38 cellular contexts compared by ENCODE assay signal in genomic region chr16:66891797-66892196, GRCh38. TPM values are rescaled to one million over a fixed set of nuclear protein-coding genes. Genes with fewer than 3 reads are reported as not detected.
"Had no signal": no experiment of that assay in that cellular context is flagged by ENCODE, and none has a peak within 500 bp of the region (broad histone marks: within the 10 kb centered on the region; RNA-seq: fewer than 3 reads in every experiment).

No MANE protein-coding gene starts in this region.

- ATAC-seq: activated CD8-positive, alpha-beta T cell treated with anti-CD3 and anti-CD28 coated beads for 36 hours; activated naive CD4-positive, alpha-beta T cell treated with anti-CD3 and anti-CD28 coated beads, Interleukin-2, amount 50 U/mL, for 72 hours; activated T-cell treated with anti-CD3 and anti-CD28 coated beads, Interleukin-2, amount 50 U/mL, for 4 hours; activated T-cell treated with anti-CD3 and anti-CD28 coated beads, Interleukin-2, amount 50 U/mL, for 72 hours; activated T-helper 17 cell treated with anti-CD3 and anti-CD28 coated beads, Interleukin-2, amount 50 U/mL, for 72 hours; body of pancreas had no signal

- DNase-seq: activated B cell treated with CpG ODN at 0.5 μM for 24 hours; activated CD4-positive, alpha-beta memory T cell treated with anti-CD3 and anti-CD28 coated beads for 36 hours; activated CD4-positive, alpha-beta T cell treated with anti-CD3 and anti-CD28 coated beads for 4 hours; activated CD4-positive, alpha-beta T cell treated with anti-CD3 and anti-CD28 coated beads, Interleukin-2, amount 10 ng/mL, durations not matched to agents 24 days and 14 days; activated CD4-positive, alpha-beta T cell treated with anti-CD3 and anti-CD28 coated beads, Interleukin-2, amount 50 U/mL, for 1 hour; activated CD4-positive, alpha-beta T cell treated with anti-CD3 and anti-CD28 coated beads, Interleukin-2, amount 50 U/mL, for 4 hours; activated CD4-positive, CD25-positive, alpha-beta regulatory T cell treated with anti-CD3 and anti-CD28 coated beads, Interleukin-2, amount 50 U/mL, for 72 hours; activated CD8-positive, alpha-beta memory T cell treated with anti-CD3 and anti-CD28 coated beads, Interleukin-2, amount 50 U/mL, for 4 hours; activated CD8-positive, alpha-beta T cell treated with anti-CD3 and anti-CD28 coated beads for 36 hours; activated effector memory CD4-positive, alpha-beta T cell treated with anti-CD3 and anti-CD28 coated beads, Interleukin-2, amount 50 U/mL, for 16 hours; activated gamma-delta T cell treated with Interleukin-2 at 50 U/mL for 16 hours; activated naive CD4-positive, alpha-beta T cell; activated naive CD4-positive, alpha-beta T cell treated with anti-CD3 and anti-CD28 coated beads for 36 hours; activated naive CD4-positive, alpha-beta T cell treated with anti-CD3 and anti-CD28 coated beads, Interleukin-2, amount 50 U/mL, for 16 hours; activated naive CD8-positive, alpha-beta T cell treated with anti-CD3 and anti-CD28 coated beads for 36 hours; activated T-cell treated with anti-CD3 and anti-CD28 coated beads for 4 hours; activated T-cell treated with anti-CD3 and anti-CD28 coated beads, Interleukin-2, amount 50 U/mL, for 1 hour; activated T-cell treated with anti-CD3 and anti-CD28 coated beads, Interleukin-2, amount 50 U/mL, for 4 hours; activated T-cell treated with anti-CD3 and anti-CD28 coated beads, Interleukin-2, amount 50 U/mL, for 72 hours; adrenal gland; amniotic stem cell; body of pancreas; brain microvascular endothelial cell; central memory CD4-positive, alpha-beta T cell; cerebellar nuclear complex; T-helper 1 cell; T-helper 2 cell; T-helper 9 cell had no signal

- H3K9me3 ChIP-seq: adrenal gland, body of pancreas, breast epithelium had no signal

- H3K27me3 ChIP-seq: adrenal gland, body of pancreas, brain microvascular endothelial cell, breast epithelium had no signal

- H3K36me3 ChIP-seq: adrenal gland, brain microvascular endothelial cell, breast epithelium had no signal

- H3K4me1 ChIP-seq: body of pancreas had no signal

- H3K27ac ChIP-seq: adrenal gland, body of pancreas, brain microvascular endothelial cell, breast epithelium, VCaP had no signal

- H3K4me3 ChIP-seq: adrenal gland, body of pancreas, breast epithelium had no signal

- FAIRE-seq: astrocyte, TTC549 had no signal

RNA-seq across cellular contexts. Expression of gene CDH16, which starts 26.9 kb away (rescaled TPM):
- total RNA-seq: activated B cell treated with CpG ODN at 0.5 μM for 24 hours; activated CD4-positive, alpha-beta memory T cell treated with anti-CD3 and anti-CD28 coated beads for 36 hours; activated CD4-positive, alpha-beta T cell treated with anti-CD3 and anti-CD28 coated beads, Interleukin-2, amount 10 ng/mL, durations not matched to agents 24 days and 14 days; activated CD8-positive, alpha-beta memory T cell treated with anti-CD3 and anti-CD28 coated beads for 36 hours; activated CD8-positive, alpha-beta T cell treated with anti-CD3 and anti-CD28 coated beads for 36 hours; activated naive CD4-positive, alpha-beta T cell treated with anti-CD3 and anti-CD28 coated beads for 36 hours; activated naive CD4-positive, alpha-beta T cell treated with anti-CD3 and anti-CD28 coated beads, Interleukin-2, amount 50 U/mL, for 72 hours; activated naive CD8-positive, alpha-beta T cell treated with anti-CD3 and anti-CD28 coated beads for 36 hours; activated T-cell treated with anti-CD3 and anti-CD28 coated beads, Interleukin-2, amount 50 U/mL, for 4 hours; activated T-cell treated with anti-CD3 and anti-CD28 coated beads, Interleukin-2, amount 50 U/mL, for 72 hours; activated T-helper 1 cell treated with anti-CD3 and anti-CD28 coated beads, Interleukin-12 subunit alpha, Interleukin-12 subunit beta, Interleukin-2, Interleukin-4 antibody, amounts not matched to agents 30 ng/mL and 10 ng/mL and 1 ng/mL, durations not matched to agents 14 hours and 24 hours and 36 hours; activated T-helper 17 cell treated with anti-CD3 and anti-CD28 coated beads, Interleukin-2, amount 50 U/mL, for 72 hours; aorta; astrocyte; body of pancreas; breast epithelium; chondrocyte had no signal
- polyA plus RNA-seq: adrenal gland had no signal

RNA-seq across cellular contexts. Expression of gene RRAD, which starts 33.5 kb away (rescaled TPM):
- total RNA-seq: activated B cell treated with CpG ODN at 0.5 μM for 24 hours had no signal
